In genomic region chr12:124863409-124864325, GRCh38 we compare ENCODE assay signal across 8 cellular contexts. TPM values are rescaled to one million over a fixed set of nuclear protein-coding genes. Genes with fewer than 3 reads are reported as not detected.
DNase-seq lines count a peak whose midpoint lies in the region; ATAC-seq, FAIRE-seq and TF ChIP-seq lines count a peak whose summit lies in the region.

A gene with protein sequence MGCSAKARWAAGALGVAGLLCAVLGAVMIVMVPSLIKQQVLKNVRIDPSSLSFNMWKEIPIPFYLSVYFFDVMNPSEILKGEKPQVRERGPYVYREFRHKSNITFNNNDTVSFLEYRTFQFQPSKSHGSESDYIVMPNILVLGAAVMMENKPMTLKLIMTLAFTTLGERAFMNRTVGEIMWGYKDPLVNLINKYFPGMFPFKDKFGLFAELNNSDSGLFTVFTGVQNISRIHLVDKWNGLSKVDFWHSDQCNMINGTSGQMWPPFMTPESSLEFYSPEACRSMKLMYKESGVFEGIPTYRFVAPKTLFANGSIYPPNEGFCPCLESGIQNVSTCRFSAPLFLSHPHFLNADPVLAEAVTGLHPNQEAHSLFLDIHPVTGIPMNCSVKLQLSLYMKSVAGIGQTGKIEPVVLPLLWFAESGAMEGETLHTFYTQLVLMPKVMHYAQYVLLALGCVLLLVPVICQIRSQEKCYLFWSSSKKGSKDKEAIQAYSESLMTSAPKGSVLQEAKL (minus strand): TSS chr12:124863864. CDS start chr12:124863720, 144 bp downstream.

- H3K36me3 Mint-ChIP-seq in IgD-negative memory B cell (no peaks in the 10 kb centered on the region), natural killer cell (no peaks in the 10 kb centered on the region)

- peak; percentile 71 for ATAC-seq in GM21529 (IDR thresholded peaks at IDR 0.05; ENCODE audit: unreplicated experiment)
- ATAC-seq in natural killer cell = peak; percentile 92 to 96 (median 95)

- H3K9me3 Mint-ChIP-seq in IgD-negative memory B cell (no peaks in the 10 kb centered on the region), natural killer cell (no peaks in the 10 kb centered on the region)

- intact Hi-C loops in natural killer cell (cut with micrococcal nuclease) = no loop called here

- TF ChIP-seq CTCF in fibroblast of mammary gland (conservative IDR thresholded peaks at IDR 0.05; ENCODE audit: control insufficient read depth, insufficient read depth, low read depth, low read length) (no peak), natural killer cell (IDR thresholded peaks at IDR 0.05) (no peak)

- H3K4me3 Mint-ChIP-seq in IgD-negative memory B cell (peak within 1 kb of the TSS; percentile 83 to 95 (median 88)), natural killer cell (peak within 1 kb of the TSS; percentile 81)

- H3K4me3 ChIP-seq in fibroblast of mammary gland (ENCODE audit: control insufficient read depth, low read depth, low read length) = peak within 1 kb of the TSS; percentile 60

- peak; percentile 53 for DNase-seq in DMS153 (lab: John Stamatoyannopoulos, UW)
- peak; percentile 64 for DNase-seq in RCC 7860 (ENCODE audit: low spot score)
- DNase-seq in activated T-helper 1 cell treated with anti-CD3 and anti-CD28 coated beads, Interleukin-2, amount 50 U/mL, for 16 hours (ENCODE audit: low read depth in 1 of 2, low spot score in 1 of 2) = peak; percentile 50 to 69
- DNase-seq in fibroblast of mammary gland (ENCODE audit: low read depth) = peak; percentile 65
- DNase-seq in natural killer cell = peak; percentile 67
- peak; percentile 77 for DNase-seq in stimulated activated naive CD4-positive, alpha-beta T cell treated with Interleukin-2 at 50 U/mL for 16 hours (lab: John Stamatoyannopoulos, UW)

- H3K27me3 Mint-ChIP-seq in IgD-negative memory B cell (peaks cover 2% of the 10 kb centered on the region), natural killer cell (ENCODE audit: low read depth in 2 of 2) (peaks cover 4 to 15% of the 10 kb centered on the region in 2 donors)

- H3K4me1 Mint-ChIP-seq in IgD-negative memory B cell (peaks cover 28 to 39% (median 29%) of the 10 kb centered on the region in 3 donors), natural killer cell (peaks cover 0 to 21% of the 10 kb centered on the region in 2 donors)

- FAIRE-seq in RCC 7860 (lab: Jason Lieb, UNC) = no peak

- peak within 1 kb of the TSS; percentile 70 to 95 (median 86) for H3K27ac Mint-ChIP-seq in IgD-negative memory B cell
- peak within 1 kb of the TSS in 1 of 2 donors; percentile 85 for H3K27ac Mint-ChIP-seq in natural killer cell

RNA-seq across cellular contexts. Expression of the gene that starts here (rescaled TPM):
- polyA plus RNA-seq in IgD-negative memory B cell = 23.9 TPM
- 1 to 10 TPM; 1.1 to 2.7 (median 1.3) TPM for total RNA-seq in natural killer cell

Comparison
In these comparisons a context has a peak if more than half of its experiments do, and no peak if none do; other contexts are left out.
1. Peak in every context shown above with its lines: DNase-seq, ATAC-seq and H3K4me3 ChIP-seq.